In genomic region chr7:111380945-111381344, GRCh38 we compare ENCODE assay signal across 15 cellular contexts.
"Had no signal": no experiment of that assay in that cellular context is flagged by ENCODE, and none has a peak within 500 bp of the region (broad histone marks: within the 10 kb centered on the region; RNA-seq: fewer than 3 reads in every experiment).

No MANE protein-coding gene starts in this region.

- H3K4me2 ChIP-seq: smooth muscle cell had no signal

- H3K9me3 ChIP-seq: heart left ventricle, thyroid gland had no signal

- H3K36me3 ChIP-seq: heart left ventricle, thyroid gland had no signal

- H3K27me3 ChIP-seq: heart left ventricle, thyroid gland had no signal

- FAIRE-seq: colon, endothelial cell of umbilical vein, urothelium cell line had no signal

- ATAC-seq: activated CD8-positive, alpha-beta T cell treated with anti-CD3 and anti-CD28 coated beads, Interleukin-2, amount 10 ng/mL, durations not matched to agents 7 days and 5 days; activated T-helper 17 cell treated with anti-CD3 and anti-CD28 coated beads, Interleukin-2, amount 50 U/mL, for 72 hours; heart left ventricle; naive thymus-derived CD4-positive, alpha-beta T cell; stimulated activated effector memory CD8-positive, alpha-beta T cell treated with anti-CD3 and anti-CD28 coated beads, Interleukin-12 subunit alpha, Interleukin-12 subunit beta, amount 100 ng/mL, for 72 hours; WTC11 had no signal

- DNase-seq: activated CD4-positive, alpha-beta T cell treated with anti-CD3 and anti-CD28 coated beads for 48 hours; activated CD8-positive, alpha-beta T cell treated with anti-CD3 and anti-CD28 coated beads, Interleukin-2, amount 10 ng/mL, durations not matched to agents 7 days and 5 days; activated naive CD4-positive, alpha-beta T cell treated with anti-CD3 and anti-CD28 coated beads, Interleukin-2, amount 10 ng/mL, durations not matched to agents 7 days and 5 days; foreskin melanocyte; heart left ventricle; islet precursor cell; naive thymus-derived CD4-positive, alpha-beta T cell; thyroid gland had no signal

- H3K27ac ChIP-seq: heart left ventricle, thyroid gland had no signal

- H3K4me3 ChIP-seq: heart left ventricle, smooth muscle cell, thyroid gland had no signal

- H3K4me1 ChIP-seq: thyroid gland had no signal
